ENCODE assay signal across 13 cellular contexts in genomic region chr13:113783966-113784644, GRCh38. TPM values are rescaled to one million over a fixed set of nuclear protein-coding genes. Genes with fewer than 3 reads are reported as not detected.
DNase-seq lines count a peak whose midpoint lies in the region; ATAC-seq and TF ChIP-seq lines count a peak whose summit lies in the region.
"Had no signal": no experiment of that assay in that cellular context is flagged by ENCODE, and none has a peak within 500 bp of the region (broad histone marks: within the 10 kb centered on the region; RNA-seq: fewer than 3 reads in every experiment).

No MANE protein-coding gene starts in this region.

- POLR2A ChIA-PET in MCF 10A (lab: Yijun Ruan, JAX) = interaction anchor here (0.7 kb wide), 1 partner anchor 157 kb away, joined by 4 read pairs; no protein-coding TSS in a partner anchor

- H3K4me3 Mint-ChIP-seq in MCF 10A (ENCODE audit: unreplicated experiment) = peak overlapping the region; percentile 6

- intact Hi-C loops in MCF 10A (cut with micrococcal nuclease) = no loop called here
- intact Hi-C loops in breast epithelium (cut with DNase I; ENCODE audit: low total_unique reads) = no loop called here
- intact Hi-C loops in upper lobe of right lung (cut with DNase I) = no loop called here

- ATAC-seq in upper lobe of right lung = no peak
- ATAC-seq in HG03439 (IDR thresholded peaks at IDR 0.05; ENCODE audit: unreplicated experiment) = no peak

- H3K9me3 Mint-ChIP-seq in MCF 10A (ENCODE audit: unreplicated experiment) = no peaks in the 10 kb centered on the region

- H3K36me3 ChIP-seq in breast epithelium = no peaks in the 10 kb centered on the region
- H3K36me3 ChIP-seq in upper lobe of right lung = no peaks in the 10 kb centered on the region

- no TSS peak for BruUV-seq in MCF 10A (replicated peaks; lab: Mats Ljungman, UMichigan)

- TF ChIP-seq POLR2A in breast epithelium (IDR thresholded peaks at IDR 0.05) = no peak

- H3K4me1 ChIP-seq in breast epithelium = no peaks in the 10 kb centered on the region
- H3K4me1 ChIP-seq in upper lobe of right lung = no peaks in the 10 kb centered on the region

- TF ChIP-seq CTCF in MCF 10A (IDR thresholded peaks at IDR 0.05; ENCODE audit: unreplicated experiment) = no peak
- TF ChIP-seq CTCF in breast epithelium (IDR thresholded peaks at IDR 0.05) = no peak
- TF ChIP-seq CTCF in upper lobe of right lung (IDR thresholded peaks at IDR 0.05) = no peak

- H3K27ac ChIP-seq in breast epithelium (no peak overlapping the region), upper lobe of right lung (no peak overlapping the region)

- H3K27me3 Mint-ChIP-seq in MCF 10A (ENCODE audit: insufficient read depth, unreplicated experiment) = no peaks in the 10 kb centered on the region

- H3K36me3 Mint-ChIP-seq in MCF 10A (ENCODE audit: insufficient read depth, unreplicated experiment) = no peaks in the 10 kb centered on the region

- no peak overlapping the region for H3K4me3 ChIP-seq in breast epithelium
- no peak overlapping the region for H3K4me3 ChIP-seq in upper lobe of right lung

- H3K9me3 ChIP-seq in breast epithelium (no peaks in the 10 kb centered on the region), upper lobe of right lung (no peaks in the 10 kb centered on the region)

- CTCF ChIA-PET in MCF 10A (lab: Yijun Ruan, JAX) = no interaction called here

- H3K4me1 Mint-ChIP-seq in MCF 10A (ENCODE audit: insufficient read depth, unreplicated experiment) = peaks cover 6% of the 10 kb centered on the region

- DNase-seq in MCF 10A (ENCODE audit: unreplicated experiment) (peak; percentile 30), breast epithelium (ENCODE audit: low spot score in 2 of 2) (no peak), RPMI7951 (ENCODE audit: low read depth) (peak; percentile 24), glomerular visceral epithelial cell (ENCODE audit: extremely low spot score) (peak; percentile 24), upper lobe of right lung (peak; percentile 40), COR-L47 (lab: John Stamatoyannopoulos, UW) (no peak), MV-4-11 (lab: John Stamatoyannopoulos, UW) (no peak)
- DNase-seq: Calu3, Karpas-422, NCI-H1048, NCI-H526, SIG-M5 had no signal

- H3K27me3 ChIP-seq in breast epithelium = no peaks in the 10 kb centered on the region
- no peaks in the 10 kb centered on the region for H3K27me3 ChIP-seq in upper lobe of right lung

- peak overlapping the region; percentile 86 for H3K27ac Mint-ChIP-seq in MCF 10A (ENCODE audit: low read depth, unreplicated experiment)

RNA-seq across cellular contexts. Expression of gene TMEM255B, which starts 25.1 kb away (rescaled TPM):
- total RNA-seq in MCF 10A (2022) (7.0 and 15.8 TPM in 2 replicates), breast epithelium (10 to 100 TPM in 1 of 3 donors, 1 to 10 TPM in 2; 2.3 to 11.8 (median 5.2) TPM), upper lobe of right lung (43.6 TPM)
- total RNA-seq in RPMI7951 (2014; rRNA removed; shearing (Covaris generic)) = 0.60 and 0.78 TPM in 2 replicates
- total RNA-seq: Calu3 had no signal

Comparison
In these comparisons a context has a peak if more than half of its experiments do, and no peak if none do; other contexts are left out.
1. DNase-seq: peak in MCF 10A (single experiment), RPMI7951 (single experiment), glomerular visceral epithelial cell (single experiment) and upper lobe of right lung (single experiment); none in breast epithelium (0 of 2), COR-L47 (single experiment) and MV-4-11 (single experiment).